ENCODE assay signal across 36 cellular contexts in genomic region chr18:6917082-6917481, GRCh38.
DNase-seq lines count a peak whose midpoint lies in the region; ATAC-seq and TF ChIP-seq lines count a peak whose summit lies in the region.
"Had no signal": no experiment of that assay in that cellular context is flagged by ENCODE, and none has a peak within 500 bp of the region (broad histone marks: within the 10 kb centered on the region; RNA-seq: fewer than 3 reads in every experiment).

No MANE protein-coding gene starts in this region.

- H3K4me3 Mint-ChIP-seq in chondrocyte (ENCODE audit: unreplicated experiment): no peak overlapping the region
- H3K4me3 Mint-ChIP-seq: activated naive CD8-positive, alpha-beta T cell treated with anti-CD3 and anti-CD28 coated beads, Interleukin-2, amount 10 ng/mL, durations not matched to agents 7 days and 5 days; activated T-cell treated with anti-CD3 and anti-CD28 coated beads, Interleukin-2, amount 50 U/mL, for 24 hours; CD4-positive, alpha-beta T cell; memory B cell; neural crest cell; stimulated activated memory B cell treated with anti-CD40 and anti-IgM and Interleukin-4, amounts not matched to agents 10 μg/mL and 1 μg/mL and 100 μg/mL, for 72 hours had no signal

- no peaks in the 10 kb centered on the region for H3K4me1 Mint-ChIP-seq in chondrocyte (ENCODE audit: low read depth)
- H3K4me1 Mint-ChIP-seq: memory B cell; stimulated activated memory B cell treated with anti-CD40 and anti-IgM and Interleukin-4, amounts not matched to agents 10 μg/mL and 1 μg/mL and 100 μg/mL, for 72 hours had no signal

- H3K4me3 ChIP-seq in epithelial cell of proximal tubule (ENCODE audit: low read depth, low read length): no peak overlapping the region
- H3K4me3 ChIP-seq in mesenchymal stem cell (ENCODE audit: insufficient read depth in 1 of 2, low read depth in 1 of 2, low read length in 2 of 2): no peak overlapping the region
- no peak overlapping the region for H3K4me3 ChIP-seq in MM.1S (ENCODE audit: low read length)
- H3K4me3 ChIP-seq: A549, cardiac muscle cell, coronary artery, HAP-1, ovary, upper lobe of left lung had no signal

- H3K79me1 ChIP-seq in mesenchymal stem cell (replicated peaks; ENCODE audit: low read length, poor library complexity, severe bottlenecking): no peaks in the 10 kb centered on the region

- H3K9ac ChIP-seq in mesenchymal stem cell (ENCODE audit: low read length) (no peak overlapping the region), MM.1S (ENCODE audit: low read length) (no peak overlapping the region)
- H3K9ac ChIP-seq: SK-N-SH had no signal

- H2BK5ac ChIP-seq in mesenchymal stem cell (ENCODE audit: low read depth, low read length, poor library complexity, severe bottlenecking): no peak overlapping the region

- H4K91ac ChIP-seq in mesenchymal stem cell (ENCODE audit: low read length): no peak overlapping the region

- no peaks in the 10 kb centered on the region for H3K9me3 Mint-ChIP-seq in chondrocyte (ENCODE audit: low read depth)

- H2AK5ac ChIP-seq in mesenchymal stem cell (ENCODE audit: low read length, severe bottlenecking): no peak overlapping the region

- DNase-seq in Caki2 (ENCODE audit: low read depth) (peak; percentile 58), NCI-H226 (peak; percentile 49), epithelial cell of proximal tubule (ENCODE audit: low read depth) (peak; percentile 68), mesenchymal stem cell (no peak), MM.1S (no peak), chondrocyte (ENCODE audit: low spot score) (no peak)
- DNase-seq: activated CD4-positive, alpha-beta T cell treated with anti-CD3 and anti-CD28 coated beads, Interleukin-2, amount 50 U/mL, for 1 hour; activated CD4-positive, CD25-positive, alpha-beta regulatory T cell; activated effector memory CD4-positive, alpha-beta T cell treated with anti-CD3 and anti-CD28 coated beads, Interleukin-2, amount 50 U/mL, for 16 hours; activated naive CD8-positive, alpha-beta T cell treated with anti-CD3 and anti-CD28 coated beads, Interleukin-2, amount 10 ng/mL, durations not matched to agents 7 days and 5 days; activated T-cell treated with anti-CD3 and anti-CD28 coated beads, Interleukin-2, amount 50 U/mL, for 24 hours; aorta; CD4-positive, alpha-beta T cell; DND-41; effector memory CD4-positive, alpha-beta T cell; foreskin melanocyte; KBM-7; left colon; NCI-H1417; NCI-H2029; NCI-H524; NK-92 treated with Interleukin-12 subunit alpha and Interleukin-12 subunit beta, amount 100 ng/mL, for 24 hours; ovary; SK-N-SH; upper lobe of left lung had no signal

- H2AFZ ChIP-seq in mesenchymal stem cell (ENCODE audit: low read depth, low read length) (no peak overlapping the region), MM.1S (ENCODE audit: low read length) (no peak overlapping the region)

- H3K9me3 ChIP-seq in mesenchymal stem cell (ENCODE audit: control insufficient read depth, low read length) (no peaks in the 10 kb centered on the region), MM.1S (replicated peaks; ENCODE audit: insufficient read depth, low read length) (no peaks in the 10 kb centered on the region)
- H3K9me3 ChIP-seq: A549, HAP-1, ovary, SK-N-SH, upper lobe of left lung had no signal

- H4K20me1 ChIP-seq in MM.1S (ENCODE audit: insufficient read depth, low read length): no peaks in the 10 kb centered on the region

- H3K18ac ChIP-seq in mesenchymal stem cell (ENCODE audit: low read depth in 1 of 2, low read length in 2 of 2): no peak overlapping the region

- no peak overlapping the region for H3K4ac ChIP-seq in mesenchymal stem cell (ENCODE audit: low read depth in 1 of 2, low read length in 2 of 2)

- H3K4me2 ChIP-seq in mesenchymal stem cell (ENCODE audit: low read length, poor library complexity, severe bottlenecking) (no peak overlapping the region), MM.1S (ENCODE audit: low read depth, low read length) (no peak overlapping the region)
- H3K4me2 ChIP-seq: A549, SK-N-SH had no signal

- H2BK120ac ChIP-seq in mesenchymal stem cell (ENCODE audit: low read depth, low read length): no peak overlapping the region

- H3K27ac ChIP-seq in mesenchymal stem cell (ENCODE audit: low read length, poor library complexity, severe bottlenecking) (peak overlapping the region; percentile 1), MM.1S (ENCODE audit: low read length) (no peak overlapping the region)
- H3K27ac ChIP-seq: A549, cardiac muscle cell, coronary artery, ovary, upper lobe of left lung had no signal

- ATAC-seq in HG02970 (IDR thresholded peaks at IDR 0.05; ENCODE audit: low FRiP score, unreplicated experiment) (no peak), HG03469 (IDR thresholded peaks at IDR 0.05; ENCODE audit: unreplicated experiment) (no peak)
- ATAC-seq: A549; esophagus mucosa; left colon; Right ventricle myocardium inferior; stimulated activated memory B cell treated with anti-CD40 and anti-IgM and Interleukin-4, amounts not matched to agents 10 μg/mL and 1 μg/mL and 100 μg/mL, for 72 hours had no signal

- H3K36me3 Mint-ChIP-seq in chondrocyte (ENCODE audit: low read depth): peaks cover 9% of the 10 kb centered on the region
- H3K36me3 Mint-ChIP-seq: activated naive CD8-positive, alpha-beta T cell treated with anti-CD3 and anti-CD28 coated beads, Interleukin-2, amount 10 ng/mL, durations not matched to agents 7 days and 5 days; memory B cell; stimulated activated memory B cell treated with anti-CD40 and anti-IgM and Interleukin-4, amounts not matched to agents 10 μg/mL and 1 μg/mL and 100 μg/mL, for 72 hours had no signal

- H4K8ac ChIP-seq in mesenchymal stem cell (ENCODE audit: low read length): no peak overlapping the region

- H3K4me1 ChIP-seq in mesenchymal stem cell (ENCODE audit: control insufficient read depth, insufficient read depth, low read depth, low read length) (peaks cover 2% of the 10 kb centered on the region), MM.1S (ENCODE audit: low read length) (no peaks in the 10 kb centered on the region)
- H3K4me1 ChIP-seq: A549, HAP-1, upper lobe of left lung had no signal

- H2BK12ac ChIP-seq in mesenchymal stem cell (ENCODE audit: low read length in 2 of 2): no peak overlapping the region

- H3K27me3 ChIP-seq in mesenchymal stem cell (ENCODE audit: control insufficient read depth in 1 of 2, insufficient read depth in 1 of 2, low read length in 2 of 2) (peaks cover 0 to 8% of the 10 kb centered on the region in 2 experiments), MM.1S (replicated peaks; ENCODE audit: insufficient read depth, low read length) (no peaks in the 10 kb centered on the region)
- H3K27me3 ChIP-seq: cardiac muscle cell, ovary, upper lobe of left lung had no signal

- WGBS in mesenchymal stem cell: 75% methylated on average over 3 of the region's 3 CpGs

- H3K9me2 ChIP-seq in MM.1S (replicated peaks; ENCODE audit: insufficient read depth, low read length): no peaks in the 10 kb centered on the region
- H3K9me2 ChIP-seq: SK-N-SH had no signal

- no peak overlapping the region for H2BK15ac ChIP-seq in mesenchymal stem cell (ENCODE audit: low read depth, poor library complexity, severe bottlenecking)

- in situ Hi-C loops in Caki2 (cut with HindIII; ENCODE audit: low pct_unique_long_range_greater_than_20kb, low sequenced_read_pairs): no loop called here

- TF ChIP-seq CTCF in epithelial cell of proximal tubule (conservative IDR thresholded peaks at IDR 0.05; ENCODE audit: low read depth, low read length) (no peak), MM.1S (IDR thresholded peaks at IDR 0.05; ENCODE audit: low read length) (no peak), chondrocyte (IDR thresholded peaks at IDR 0.05) (no peak)

- H3K27me3 Mint-ChIP-seq in chondrocyte (ENCODE audit: low read depth): no peaks in the 10 kb centered on the region
- H3K27me3 Mint-ChIP-seq: activated T-cell treated with anti-CD3 and anti-CD28 coated beads, Interleukin-2, amount 50 U/mL, for 24 hours; CD4-positive, alpha-beta T cell; stimulated activated memory B cell treated with anti-CD40 and anti-IgM and Interleukin-4, amounts not matched to agents 10 μg/mL and 1 μg/mL and 100 μg/mL, for 72 hours had no signal

- H3K36me3 ChIP-seq in mesenchymal stem cell (ENCODE audit: control insufficient read depth in 1 of 2, insufficient read depth in 2 of 2, low read depth in 1 of 2, low read length in 2 of 2) (peaks cover 0 to 16% of the 10 kb centered on the region in 2 experiments), MM.1S (replicated peaks; ENCODE audit: insufficient read depth, low read length) (no peaks in the 10 kb centered on the region)
- H3K36me3 ChIP-seq: cardiac muscle cell, HAP-1, ovary, upper lobe of left lung had no signal

- H3K27ac Mint-ChIP-seq in chondrocyte (ENCODE audit: unreplicated experiment): no peak overlapping the region
- H3K27ac Mint-ChIP-seq: activated naive CD8-positive, alpha-beta T cell treated with anti-CD3 and anti-CD28 coated beads, Interleukin-2, amount 10 ng/mL, durations not matched to agents 7 days and 5 days; activated T-cell treated with anti-CD3 and anti-CD28 coated beads, Interleukin-2, amount 50 U/mL, for 24 hours; CD4-positive, alpha-beta T cell; memory B cell; stimulated activated memory B cell treated with anti-CD40 and anti-IgM and Interleukin-4, amounts not matched to agents 10 μg/mL and 1 μg/mL and 100 μg/mL, for 72 hours had no signal

- H3K14ac ChIP-seq in mesenchymal stem cell (ENCODE audit: low read length in 2 of 2): no peak overlapping the region

- H3F3A ChIP-seq in MM.1S (ENCODE audit: insufficient read depth, low read length): no peaks in the 10 kb centered on the region

- H3K23ac ChIP-seq in mesenchymal stem cell (ENCODE audit: low read length in 2 of 2): no peak overlapping the region

- no peaks in the 10 kb centered on the region for H3K79me2 ChIP-seq in MM.1S (ENCODE audit: low read length)

Comparison
In these comparisons a context has a peak if more than half of its experiments do, and no peak if none do; other contexts are left out.
1. DNase-seq: peak in Caki2 (single experiment), NCI-H226 (single experiment) and epithelial cell of proximal tubule (single experiment); none in mesenchymal stem cell (single experiment), MM.1S (single experiment) and chondrocyte (single experiment).